Comparison of ENCODE assay signal across 21 cellular contexts in the genomic region with DNA sequence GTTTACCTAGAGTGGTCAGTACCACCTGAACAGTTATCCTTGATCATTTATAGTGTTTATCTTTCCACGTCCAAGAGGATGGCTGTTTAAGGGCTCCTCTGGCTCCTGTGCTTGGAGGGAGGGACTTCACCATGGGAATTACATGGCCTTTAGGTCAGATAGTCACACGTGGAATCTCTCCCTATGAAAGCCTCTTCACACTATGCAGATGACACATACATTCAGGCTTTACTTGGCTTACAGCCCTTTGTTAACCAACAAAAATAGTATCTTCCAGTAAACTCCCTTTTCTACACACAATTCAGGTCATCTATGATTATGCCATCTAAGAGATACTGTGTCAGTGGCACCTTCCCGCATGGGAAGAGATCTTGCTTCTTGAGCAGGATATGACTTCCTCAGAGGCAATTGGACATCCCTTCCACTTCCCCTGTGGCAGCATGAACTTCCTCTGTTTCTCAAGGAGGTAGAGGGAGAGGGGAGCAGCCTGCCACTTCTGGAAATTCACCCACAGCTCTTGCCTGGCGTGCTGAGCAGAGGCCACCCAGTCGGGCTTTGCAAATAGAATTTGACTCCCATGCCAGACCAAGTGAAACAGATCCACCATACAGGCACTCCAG. TPM values are rescaled to one million over a fixed set of nuclear protein-coding genes. Genes with fewer than 3 reads are reported as not detected.
DNase-seq lines count a peak whose midpoint lies in the region; ATAC-seq and TF ChIP-seq lines count a peak whose summit lies in the region.
"Had no signal": no experiment of that assay in that cellular context is flagged by ENCODE, and none has a peak within 500 bp of the region (broad histone marks: within the 10 kb centered on the region; RNA-seq: fewer than 3 reads in every experiment).

No MANE protein-coding gene starts in this region.

- H3K4me1 Mint-ChIP-seq in activated naive CD4-positive, alpha-beta T cell treated with anti-CD3 and anti-CD28 coated beads, Interleukin-2, amount 10 ng/mL, durations not matched to agents 7 days and 5 days: no peaks in the 10 kb centered on the region
- H3K4me1 Mint-ChIP-seq: activated B cell treated with CpG ODN at 0.5 μM for 24 hours; CD4-positive, CD25-positive, alpha-beta regulatory T cell had no signal

- peaks cover 3% of the 10 kb centered on the region for H3F3A ChIP-seq in smooth muscle cell (ENCODE audit: low read depth)

- no peaks in the 10 kb centered on the region for H3K27me3 ChIP-seq in smooth muscle cell (ENCODE audit: low read depth)

- CTCF ChIA-PET in activated naive CD4-positive, alpha-beta T cell treated with anti-CD3 and anti-CD28 coated beads, Interleukin-2, amount 10 ng/mL, durations not matched to agents 7 days and 5 days (lab: Charles Lee): no interaction called here

- H3K4me3 ChIP-seq in cardiac fibroblast (replicated peaks in 1 of 2; ENCODE audit: low read depth in 2 of 2, low read length in 2 of 2) (no peak overlapping the region), smooth muscle cell (no peak overlapping the region)
- H3K4me3 ChIP-seq: GM12878, PC-9 had no signal

- no peaks in the 10 kb centered on the region for H3K36me3 Mint-ChIP-seq in activated naive CD4-positive, alpha-beta T cell treated with anti-CD3 and anti-CD28 coated beads, Interleukin-2, amount 10 ng/mL, durations not matched to agents 7 days and 5 days
- H3K36me3 Mint-ChIP-seq: CD4-positive, CD25-positive, alpha-beta regulatory T cell had no signal

- H3K79me2 ChIP-seq in smooth muscle cell (ENCODE audit: low read depth): no peaks in the 10 kb centered on the region
- H3K79me2 ChIP-seq: parathyroid adenoma had no signal

- 52% methylated on average over 5 of the region's 5 CpGs for WGBS in smooth muscle cell (ENCODE audit: low lambda C conversion rate)

- H3K4me2 ChIP-seq in smooth muscle cell: peak overlapping the region; percentile 51
- H3K4me2 ChIP-seq: PC-9 had no signal

- H3K27ac ChIP-seq in smooth muscle cell (ENCODE audit: low read depth): peak overlapping the region; percentile 50
- H3K27ac ChIP-seq: parathyroid adenoma, PC-9 had no signal

- H3K9me3 Mint-ChIP-seq in activated naive CD4-positive, alpha-beta T cell treated with anti-CD3 and anti-CD28 coated beads, Interleukin-2, amount 10 ng/mL, durations not matched to agents 7 days and 5 days: peaks cover 3% of the 10 kb centered on the region

- H3K9me3 ChIP-seq in smooth muscle cell (replicated peaks; ENCODE audit: low read depth): no peaks in the 10 kb centered on the region

- intact Hi-C loops in left ventricle myocardium superior (cut with micrococcal nuclease): no loop called here

- no peak overlapping the region for H3K9ac ChIP-seq in smooth muscle cell (ENCODE audit: low read depth)
- H3K9ac ChIP-seq: parathyroid adenoma had no signal

- TF ChIP-seq CTCF in cardiac fibroblast (IDR thresholded peaks at IDR 0.05; ENCODE audit: low read depth, low read length) (no peak), smooth muscle cell (IDR thresholded peaks at IDR 0.05; ENCODE audit: borderline replicate concordance, insufficient read depth, poor library complexity, severe bottlenecking) (no peak)

- ATAC-seq in left ventricle myocardium superior: peak; percentile 58
- ATAC-seq: GM12878 had no signal

- no peak overlapping the region for H2AFZ ChIP-seq in smooth muscle cell (ENCODE audit: low read depth)
- H2AFZ ChIP-seq: parathyroid adenoma, PC-9 had no signal

- H3K4me1 ChIP-seq in smooth muscle cell (ENCODE audit: low read depth): no peaks in the 10 kb centered on the region
- H3K4me1 ChIP-seq: parathyroid adenoma had no signal

- no peaks in the 10 kb centered on the region for H4K20me1 ChIP-seq in smooth muscle cell (ENCODE audit: low read depth)

- peaks cover 10% of the 10 kb centered on the region for H3K27me3 Mint-ChIP-seq in activated naive CD4-positive, alpha-beta T cell treated with anti-CD3 and anti-CD28 coated beads, Interleukin-2, amount 10 ng/mL, durations not matched to agents 7 days and 5 days
- H3K27me3 Mint-ChIP-seq: activated B cell treated with CpG ODN at 0.5 μM for 24 hours; CD4-positive, CD25-positive, alpha-beta regulatory T cell had no signal

- no peaks in the 10 kb centered on the region for H3K36me3 ChIP-seq in smooth muscle cell (ENCODE audit: low read depth)

- H3K4me3 Mint-ChIP-seq in activated naive CD4-positive, alpha-beta T cell treated with anti-CD3 and anti-CD28 coated beads, Interleukin-2, amount 10 ng/mL, durations not matched to agents 7 days and 5 days: no peak overlapping the region
- H3K4me3 Mint-ChIP-seq: activated B cell treated with CpG ODN at 0.5 μM for 24 hours; CD4-positive, CD25-positive, alpha-beta regulatory T cell had no signal

- no peak overlapping the region for H3K27ac Mint-ChIP-seq in activated naive CD4-positive, alpha-beta T cell treated with anti-CD3 and anti-CD28 coated beads, Interleukin-2, amount 10 ng/mL, durations not matched to agents 7 days and 5 days
- H3K27ac Mint-ChIP-seq: activated B cell treated with CpG ODN at 0.5 μM for 24 hours; CD4-positive, CD25-positive, alpha-beta regulatory T cell had no signal

- DNase-seq in NCI-H510A treated with DMSO at 0.1 percent for 48 hours (lab: John Stamatoyannopoulos, UW) (peak; percentile 40), NCI-H510A (lab: John Stamatoyannopoulos, UW) (no peak), cardiac fibroblast (ENCODE audit: low read depth in 2 of 2) (peak; percentile 60 to 75), left ventricle myocardium superior (peak; percentile 38), smooth muscle cell (lab: John Stamatoyannopoulos, UW; ENCODE audit: unreplicated experiment) (no peak), NK-92 (lab: John Stamatoyannopoulos, UW; ENCODE audit: unreplicated experiment) (no peak), NCI-H748 (lab: John Stamatoyannopoulos, UW; ENCODE audit: unreplicated experiment) (no peak)
- no peak for DNase-seq in activated naive CD4-positive, alpha-beta T cell treated with anti-CD3 and anti-CD28 coated beads, Interleukin-2, amount 10 ng/mL, durations not matched to agents 7 days and 5 days
- DNase-seq: 8988T; activated B cell treated with CpG ODN at 0.5 μM for 24 hours; activated gamma-delta T cell; CD4-positive, CD25-positive, alpha-beta regulatory T cell; effector CD8-positive, alpha-beta T cell; KBM-7; NCI-H1436 treated with DMSO at 0.1 percent for 48 hours; NCI-H226; PC-9; stimulated activated CD4-positive, alpha-beta T cell treated with anti-CD3 and anti-CD28 coated beads, Interleukin-15, amount 100 ng/mL, for 24 hours had no signal

RNA-seq across cellular contexts. Expression of a gene that starts 53.5 kb away (rescaled TPM):
- total RNA-seq in left ventricle myocardium superior (8.3 TPM), smooth muscle cell (10.8 and 13.8 TPM in 2 replicates)
- polyA plus RNA-seq in smooth muscle cell: 10.5 and 13.7 TPM in 2 replicates
- total RNA-seq: activated B cell treated with CpG ODN at 0.5 μM for 24 hours; activated CD8-positive, alpha-beta memory T cell treated with anti-CD3 and anti-CD28 coated beads for 36 hours; CD4-positive, CD25-positive, alpha-beta regulatory T cell; PC-9 had no signal
- polyA plus RNA-seq: CD4-positive, CD25-positive, alpha-beta regulatory T cell had no signal

Comparison
In these comparisons a context has a peak if more than half of its experiments do, and no peak if none do; other contexts are left out.
1. DNase-seq: peak in NCI-H510A treated with DMSO at 0.1 percent for 48 hours (single experiment), cardiac fibroblast (2 of 2) and left ventricle myocardium superior (single experiment); none in NCI-H510A (single experiment), smooth muscle cell (single experiment), NK-92 (single experiment), activated naive CD4-positive, alpha-beta T cell treated with anti-CD3 and anti-CD28 coated beads, Interleukin-2, amount 10 ng/mL, durations not matched to agents 7 days and 5 days (single experiment) and NCI-H748 (single experiment).